18 cellular contexts compared by ENCODE assay signal in genomic region chr2:25979006-25979405, GRCh38. TPM values are rescaled to one million over a fixed set of nuclear protein-coding genes. Genes with fewer than 3 reads are reported as not detected.
DNase-seq lines count a peak whose midpoint lies in the region; FAIRE-seq and TF ChIP-seq lines count a peak whose summit lies in the region.
"Had no signal": no experiment of that assay in that cellular context is flagged by ENCODE, and none has a peak within 500 bp of the region (broad histone marks: within the 10 kb centered on the region; RNA-seq: fewer than 3 reads in every experiment).

No MANE protein-coding gene starts in this region.

- peaks cover 56% of the 10 kb centered on the region for H3K79me2 ChIP-seq in GM23248 (ENCODE audit: insufficient read depth)
- peaks cover 65% of the 10 kb centered on the region for H3K79me2 ChIP-seq in astrocyte (ENCODE audit: insufficient read depth, low read length)
- H3K79me2 ChIP-seq in keratinocyte (ENCODE audit: control insufficient read depth, insufficient read depth, low read length), result peaks cover 27% of the 10 kb centered on the region

- no peaks in the 10 kb centered on the region for H3K9me3 Mint-ChIP-seq in astrocyte (ENCODE audit: unreplicated experiment)
- H3K9me3 Mint-ChIP-seq: activated CD4-positive, alpha-beta memory T cell treated with anti-CD3 and anti-CD28 coated beads for 36 hours; activated naive CD8-positive, alpha-beta T cell treated with anti-CD3 and anti-CD28 coated beads for 36 hours; activated T-cell treated with anti-CD3 and anti-CD28 coated beads, Interleukin-2, amount 50 U/mL, for 4 hours; immature natural killer cell had no signal

- H3K4me3 Mint-ChIP-seq in astrocyte (ENCODE audit: unreplicated experiment), result peak overlapping the region; percentile 72
- H3K4me3 Mint-ChIP-seq: activated CD4-positive, alpha-beta memory T cell treated with anti-CD3 and anti-CD28 coated beads for 36 hours; activated naive CD8-positive, alpha-beta T cell treated with anti-CD3 and anti-CD28 coated beads for 36 hours; activated T-cell treated with anti-CD3 and anti-CD28 coated beads, Interleukin-2, amount 50 U/mL, for 4 hours had no signal

- H3K27me3 ChIP-seq in GM23248 (replicated peaks; ENCODE audit: insufficient read depth) (no peaks in the 10 kb centered on the region), astrocyte (ENCODE audit: insufficient read depth, low read length) (no peaks in the 10 kb centered on the region), keratinocyte (ENCODE audit: control insufficient read depth, extremely low read depth, insufficient read depth, low read length) (no peaks in the 10 kb centered on the region), skeletal muscle satellite cell (ENCODE audit: control insufficient read depth, insufficient read depth, low read length) (no peaks in the 10 kb centered on the region)
- H3K27me3 ChIP-seq: gastroesophageal sphincter, Peyer's patch, testis had no signal

- peak overlapping the region; percentile 4 for H3K4me2 ChIP-seq in GM23248 (ENCODE audit: unreplicated experiment)
- H3K4me2 ChIP-seq in astrocyte (ENCODE audit: low read length), result peak overlapping the region; percentile 84
- peak overlapping the region; percentile 30 for H3K4me2 ChIP-seq in keratinocyte (ENCODE audit: control insufficient read depth, extremely low read depth, insufficient read depth, low read depth, low read length)
- peak overlapping the region; percentile 60 for H3K4me2 ChIP-seq in skeletal muscle satellite cell (ENCODE audit: low read length)

- H3K9me3 ChIP-seq in GM23248 (ENCODE audit: low read depth) (no peaks in the 10 kb centered on the region), astrocyte (ENCODE audit: insufficient read depth, low read depth, low read length) (no peaks in the 10 kb centered on the region), keratinocyte (ENCODE audit: control insufficient read depth, low read depth, low read length) (no peaks in the 10 kb centered on the region), skeletal muscle satellite cell (replicated peaks; ENCODE audit: low read length) (no peaks in the 10 kb centered on the region)
- H3K9me3 ChIP-seq: gastroesophageal sphincter, Peyer's patch, testis had no signal

- 72 to 79% methylated on average over 3 of the region's 3 CpGs for WGBS in GM23248 (ENCODE audit: low coverage in 1 of 2, low lambda C conversion rate in 2 of 2, missing lambda C conversion rate in 2 of 2), 2 experiments

- H3F3A ChIP-seq in GM23248 (ENCODE audit: insufficient read depth), result peaks cover 8% of the 10 kb centered on the region; the same call in 1 of the 2 replicates

- DNase-seq in GM23248 (peak; percentile 44), astrocyte (ENCODE audit: low read depth) (no peak), keratinocyte (ENCODE audit: low read depth, low spot score) (no peak), NCI-H1092 treated with DMSO at 0.1 percent for 48 hours (lab: John Stamatoyannopoulos, UW) (no peak), midbrain (lab: John Stamatoyannopoulos, UW) (no peak), NCI-H1694 treated with DMSO at 0.1 percent for 48 hours (lab: John Stamatoyannopoulos, UW) (no peak), mucosa of gallbladder (ENCODE audit: low spot score) (no peak)
- DNase-seq: activated CD4-positive, alpha-beta memory T cell treated with anti-CD3 and anti-CD28 coated beads for 36 hours; activated naive CD8-positive, alpha-beta T cell treated with anti-CD3 and anti-CD28 coated beads for 36 hours; activated T-cell treated with anti-CD3 and anti-CD28 coated beads, Interleukin-2, amount 50 U/mL, for 4 hours; DMS53; immature natural killer cell; Peyer's patch; stimulated activated CD4-positive, alpha-beta T cell treated with anti-CD3 and anti-CD28 coated beads, Interleukin-4, amount 100 ng/mL, for 1 hour; testis had no signal

- H3K4me1 ChIP-seq in GM23248 (ENCODE audit: insufficient read depth) (peaks cover 30% of the 10 kb centered on the region), astrocyte (ENCODE audit: insufficient read depth, low read length) (peaks cover 45% of the 10 kb centered on the region), keratinocyte (ENCODE audit: control insufficient read depth, extremely low read depth, insufficient read depth, low read length) (peaks cover 37% of the 10 kb centered on the region), skeletal muscle satellite cell (ENCODE audit: control insufficient read depth, insufficient read depth, low read length) (peaks cover 52% of the 10 kb centered on the region)

- peaks cover 27% of the 10 kb centered on the region for H3K36me3 Mint-ChIP-seq in astrocyte (ENCODE audit: low read depth, unreplicated experiment)
- H3K36me3 Mint-ChIP-seq: activated CD4-positive, alpha-beta memory T cell treated with anti-CD3 and anti-CD28 coated beads for 36 hours; activated naive CD8-positive, alpha-beta T cell treated with anti-CD3 and anti-CD28 coated beads for 36 hours had no signal

- H2AFZ ChIP-seq in GM23248, result no peak overlapping the region
- no peak overlapping the region for H2AFZ ChIP-seq in astrocyte (ENCODE audit: low read depth, low read length)
- no peak overlapping the region for H2AFZ ChIP-seq in keratinocyte (ENCODE audit: control insufficient read depth, low read length)

- H3K27ac Mint-ChIP-seq in astrocyte (ENCODE audit: unreplicated experiment), result peak overlapping the region; percentile 9
- H3K27ac Mint-ChIP-seq: activated CD4-positive, alpha-beta memory T cell treated with anti-CD3 and anti-CD28 coated beads for 36 hours; activated naive CD8-positive, alpha-beta T cell treated with anti-CD3 and anti-CD28 coated beads for 36 hours had no signal

- no peak for FAIRE-seq in astrocyte (lab: Jason Lieb, UNC)
- FAIRE-seq in keratinocyte (lab: Jason Lieb, UNC), result no peak

- no peaks in the 10 kb centered on the region for H3K27me3 Mint-ChIP-seq in astrocyte (ENCODE audit: low read depth, unreplicated experiment)
- H3K27me3 Mint-ChIP-seq: activated CD4-positive, alpha-beta memory T cell treated with anti-CD3 and anti-CD28 coated beads for 36 hours; activated naive CD8-positive, alpha-beta T cell treated with anti-CD3 and anti-CD28 coated beads for 36 hours had no signal

- TF ChIP-seq CTCF in astrocyte (IDR thresholded peaks at IDR 0.05; ENCODE audit: insufficient read depth, low read depth, low read length), result no peak
- no peak for TF ChIP-seq CTCF in keratinocyte (optimal IDR thresholded peaks at IDR 0.05 in 1 of 3, IDR thresholded peaks at IDR 0.05 in 1 of 3, conservative IDR thresholded peaks at IDR 0.05 in 1 of 3; ENCODE audit: extremely low read depth in 1 of 3, insufficient read depth in 2 of 3, low read length in 3 of 3)

- H4K20me1 ChIP-seq in GM23248 (ENCODE audit: insufficient read depth), result no peaks in the 10 kb centered on the region
- H4K20me1 ChIP-seq in astrocyte (ENCODE audit: insufficient read depth, low read length), result peaks cover 25% of the 10 kb centered on the region
- no peaks in the 10 kb centered on the region for H4K20me1 ChIP-seq in keratinocyte (ENCODE audit: control insufficient read depth, extremely low read depth, insufficient read depth, low read length)

- H3K9ac ChIP-seq in GM23248 (no peak overlapping the region), astrocyte (ENCODE audit: low read length) (no peak overlapping the region), keratinocyte (ENCODE audit: control insufficient read depth, extremely low read depth, insufficient read depth, low read length) (no peak overlapping the region), skeletal muscle satellite cell (ENCODE audit: low read depth, low read length) (no peak overlapping the region)

- H3K4me1 Mint-ChIP-seq in astrocyte (ENCODE audit: low read depth, unreplicated experiment), result peaks cover 48% of the 10 kb centered on the region

- in situ Hi-C loops in GM23248 (cut with MboI), result no loop called here

- dilution Hi-C loops in keratinocyte (cut with MboI; ENCODE audit: extremely low pct_ligation_motif_present, low sequenced_read_pairs), result no loop called here

- H3K9me1 ChIP-seq in keratinocyte (ENCODE audit: control insufficient read depth, extremely low read depth, insufficient read depth, low read length), result no peaks in the 10 kb centered on the region

- no peaks in the 10 kb centered on the region for H3K9me2 ChIP-seq in GM23248 (ENCODE audit: insufficient read depth)

- H3K36me3 ChIP-seq in GM23248 (ENCODE audit: low read depth) (no peaks in the 10 kb centered on the region; the same call in 1 of the 2 replicates), astrocyte (ENCODE audit: insufficient read depth, low read length) (no peaks in the 10 kb centered on the region), keratinocyte (ENCODE audit: control insufficient read depth in 2 of 2, extremely low read depth in 1 of 2, insufficient read depth in 2 of 2, low read length in 2 of 2) (peaks cover 2 to 4% of the 10 kb centered on the region in 2 experiments), skeletal muscle satellite cell (ENCODE audit: insufficient read depth, low read length) (peaks cover 8% of the 10 kb centered on the region)
- H3K36me3 ChIP-seq: Peyer's patch had no signal

- H3K4me3 ChIP-seq in GM23248, result no peak overlapping the region
- no peak overlapping the region for H3K4me3 ChIP-seq in astrocyte (ENCODE audit: insufficient read depth, low read depth, low read length)
- H3K4me3 ChIP-seq in keratinocyte (ENCODE audit: control insufficient read depth in 2 of 3, extremely low read depth in 1 of 3, insufficient read depth in 2 of 3, low read depth in 1 of 3, low read length in 3 of 3), result no peak overlapping the region
- peak overlapping the region; percentile 35 for H3K4me3 ChIP-seq in skeletal muscle satellite cell (ENCODE audit: low read length)
- H3K4me3 ChIP-seq: gastroesophageal sphincter, Peyer's patch, testis had no signal

- H3K27ac ChIP-seq in GM23248 (no peak overlapping the region), astrocyte (ENCODE audit: low read depth, low read length) (no peak overlapping the region), keratinocyte (ENCODE audit: control insufficient read depth, insufficient read depth, low read length) (peak overlapping the region; percentile 94)
- H3K27ac ChIP-seq: C4-2B, gastroesophageal sphincter, Peyer's patch, testis had no signal

RNA-seq across cellular contexts. Expression of gene KIF3C, which starts 3.3 kb away (rescaled TPM):
- 7.2 and 18.2 TPM in 2 replicates for total RNA-seq in GM23248 (2014; rRNA removed; shearing (Covaris generic))
- polyA plus RNA-seq in GM23248 (2016; fragmentation: Nextera tagmentation; extraction: Ambion mirVana) (7.0 and 7.5 TPM in 2 replicates), keratinocyte (6.5 to 8.4 TPM (median 7.4 TPM) in 3 replicates)
- total RNA-seq in astrocyte (37.6 and 38.7 TPM in 2 replicates), mucosa of gallbladder (10.1 TPM)
- 13.4 TPM for polyA plus RNA-seq in keratinocyte (2011; ENCODE audit: low read depth)
- 7.0 and 10.3 TPM in 2 replicates for polyA plus RNA-seq in keratinocyte (2011; cell fraction: cytosol; rRNA removed)
- polyA plus RNA-seq in keratinocyte (2011; cell fraction: nucleus; rRNA removed), result 9.9 and 11.9 TPM in 2 replicates
- polyA plus RNA-seq in keratinocyte (2012; ENCODE audit: low replicate concordance), result 5.7 and 20.9 TPM in 2 replicates
- polyA minus RNA-seq in keratinocyte, result 9.7 to 24.6 TPM (median 10.8 TPM) in 3 replicates
- 15.9 TPM for polyA minus RNA-seq in keratinocyte (2011; cell fraction: cytosol; rRNA and poly(A)+ RNA removed)
- 10.2 and 13.2 TPM in 2 replicates for polyA minus RNA-seq in keratinocyte (2011; cell fraction: nucleus; rRNA and poly(A)+ RNA removed)
- total RNA-seq in skeletal muscle satellite cell (2012; rRNA removed), result 6.8 and 8.7 TPM in 2 replicates

RNA-seq across cellular contexts. Expression of gene RAB10, which starts 54.9 kb away (rescaled TPM):
- 86.7 and 97.4 TPM in 2 replicates for total RNA-seq in GM23248 (2014; rRNA removed; shearing (Covaris generic))
- polyA plus RNA-seq in GM23248 (2016; fragmentation: Nextera tagmentation; extraction: Ambion mirVana), result 147 and 151 TPM in 2 replicates
- total RNA-seq in astrocyte, result 174 and 192 TPM in 2 replicates
- 139 to 252 TPM (median 161 TPM) in 3 replicates for polyA plus RNA-seq in keratinocyte
- polyA plus RNA-seq in keratinocyte (2011; ENCODE audit: low read depth), result 328 TPM
- polyA plus RNA-seq in keratinocyte (2011; cell fraction: cytosol; rRNA removed), result 225 and 344 TPM in 2 replicates
- polyA plus RNA-seq in keratinocyte (2011; cell fraction: nucleus; rRNA removed), result 141 and 287 TPM in 2 replicates
- 176 and 274 TPM in 2 replicates for polyA plus RNA-seq in keratinocyte (2012; ENCODE audit: low replicate concordance)
- polyA minus RNA-seq in keratinocyte, result 27.3 to 149 TPM (median 105 TPM) in 3 replicates
- 202 TPM for polyA minus RNA-seq in keratinocyte (2011; cell fraction: cytosol; rRNA and poly(A)+ RNA removed)
- polyA minus RNA-seq in keratinocyte (2011; cell fraction: nucleus; rRNA and poly(A)+ RNA removed), result 73.4 and 110 TPM in 2 replicates
- total RNA-seq in skeletal muscle satellite cell (2012; rRNA removed), result 144 and 152 TPM in 2 replicates
- 173 TPM for total RNA-seq in mucosa of gallbladder

Comparison
In these comparisons a context has a peak if more than half of its experiments do, and no peak if none do; other contexts are left out.
1. H3K4me2 ChIP-seq: peak in every context shown above with its lines; median percentile 84 in astrocyte; 60 in skeletal muscle satellite cell; 30 in keratinocyte; 4 in GM23248.